ENCODE assay signal across 8 cellular contexts in genomic region chr2:191677091-191677645, GRCh38. TPM values are rescaled to one million over a fixed set of nuclear protein-coding genes. Genes with fewer than 3 reads are reported as not detected.
DNase-seq lines count a peak whose midpoint lies in the region; ATAC-seq and TF ChIP-seq lines count a peak whose summit lies in the region.

No MANE protein-coding gene starts in this region.

- CTCF ChIA-PET in Caco-2 (lab: Charles Lee) = interaction anchor here (0.8 to 1.4 kb wide), 9 partner anchors 10 to 125 kb away, joined by 3 to 16 read pairs (median 4); no protein-coding TSS in a partner anchor
- CTCF ChIA-PET in T-cell (lab: Charles Lee) = interaction anchor here (0.6 to 2.8 kb wide), 10 partner anchors 14 to 1244 kb away, joined by 3 to 18 read pairs (median 4); no protein-coding TSS in a partner anchor

- POLR2A ChIA-PET in Caco-2 (lab: Charles Lee) = interaction anchor here (0.6 to 3.2 kb wide), 29 partner anchors 8 to 522 kb away, joined by 3 to 74 read pairs (median 6); no protein-coding TSS in a partner anchor
- POLR2A ChIA-PET in T-cell (lab: Charles Lee) = interaction anchor here (0.6 to 3.3 kb wide), 34 partner anchors 9 to 1261 kb away, joined by 3 to 48 read pairs (median 5); partner anchors contain the start of gene STAT4 (in 1 of the 2)

- H3K9me3 Mint-ChIP-seq in Caco-2 (ENCODE audit: unreplicated experiment) (no peaks in the 10 kb centered on the region), T-cell (no peaks in the 10 kb centered on the region)
- H3K9me3 Mint-ChIP-seq in dendritic cell treated with granulocyte-macrophage colony-stimulating factor and Interleukin-4, amounts not matched to agents 40 ng/mL and 50 ng/mL, for 4 days = no peaks in the 10 kb centered on the region

- H3K9me3 ChIP-seq in Caco-2 = no peaks in the 10 kb centered on the region

- H3K27ac Mint-ChIP-seq in Caco-2 (ENCODE audit: unreplicated experiment) (peak overlapping the region; percentile 99), T-cell (peak overlapping the region; percentile 100)
- peak overlapping the region; percentile 100 for H3K27ac Mint-ChIP-seq in dendritic cell treated with granulocyte-macrophage colony-stimulating factor and Interleukin-4, amounts not matched to agents 40 ng/mL and 50 ng/mL, for 4 days

- H3K27me3 Mint-ChIP-seq in Caco-2 (ENCODE audit: insufficient read depth, unreplicated experiment) (no peaks in the 10 kb centered on the region), T-cell (no peaks in the 10 kb centered on the region)
- no peaks in the 10 kb centered on the region for H3K27me3 Mint-ChIP-seq in dendritic cell treated with granulocyte-macrophage colony-stimulating factor and Interleukin-4, amounts not matched to agents 40 ng/mL and 50 ng/mL, for 4 days

- H3K27me3 ChIP-seq in Caco-2 (replicated peaks; ENCODE audit: control insufficient read depth, insufficient read depth, low read length) = no peaks in the 10 kb centered on the region; the same call in 1 of the 2 replicates

- no peak for TF ChIP-seq POLR2A in lower leg skin (IDR thresholded peaks at IDR 0.05)

- TSS peak; percentile 95 for BruUV-seq in Caco-2 (replicated peaks; lab: Mats Ljungman, UMichigan)

- peak; percentile 17 for ATAC-seq in HG03571 (IDR thresholded peaks at IDR 0.05; ENCODE audit: unreplicated experiment)
- peak in 3 of 4 experiments; percentile 7 to 21 (median 17) for ATAC-seq in T-cell (replicated peaks in 1 of 4)

- peak overlapping the region; percentile 52 for H3K4me3 ChIP-seq in Caco-2 (ENCODE audit: low read depth, low read length)
- H3K4me3 ChIP-seq in lower leg skin (ENCODE audit: low read depth, poor library complexity, severe bottlenecking) = peak overlapping the region; percentile 67

- H3K36me3 ChIP-seq in Caco-2 (ENCODE audit: control insufficient read depth, insufficient read depth, low read length) = no peaks in the 10 kb centered on the region; the same call in 1 of the 2 replicates

- TF ChIP-seq CTCF in Caco-2 (IDR thresholded peaks at IDR 0.05; ENCODE audit: insufficient read depth in 1 of 2, low read depth in 1 of 2, low read length in 1 of 2, severe bottlenecking in 1 of 2, unreplicated experiment in 1 of 2) (no peak), GM20000 (IDR thresholded peaks at IDR 0.05; ENCODE audit: extremely low read depth, missing control alignments) (no peak), lower leg skin (IDR thresholded peaks at IDR 0.05) (no peak)

- H3K4me1 Mint-ChIP-seq in Caco-2 (ENCODE audit: low read depth, unreplicated experiment) (peaks cover 5% of the 10 kb centered on the region), T-cell (peaks cover 52 to 63% (median 59%) of the 10 kb centered on the region in 3 donors)
- peaks cover 22% of the 10 kb centered on the region for H3K4me1 Mint-ChIP-seq in dendritic cell treated with granulocyte-macrophage colony-stimulating factor and Interleukin-4, amounts not matched to agents 40 ng/mL and 50 ng/mL, for 4 days (ENCODE audit: low read depth)

- WGBS in lower leg skin, 2 donors = 11 to 12% methylated on average over 6 of the region's 6 CpGs

- peaks cover 23% of the 10 kb centered on the region for H3K4me1 ChIP-seq in Caco-2

- intact Hi-C loops in Caco-2 (cut with micrococcal nuclease; ENCODE audit: unreplicated experiment) (loop anchor here (1.0 kb wide), 2 partner anchors 54 to 95 kb away; no protein-coding TSS in a partner anchor), lower leg skin (cut with DNase I; ENCODE audit: low total_unique reads) (loop anchor here (10.0 kb wide), 1 partner anchor 652 kb away; no protein-coding TSS in a partner anchor)
- intact Hi-C loops in dendritic cell treated with granulocyte-macrophage colony-stimulating factor and Interleukin-4, amounts not matched to agents 40 ng/mL and 50 ng/mL, for 4 days (cut with micrococcal nuclease) = loop anchor here (1.0 to 10.0 kb wide), 3 partner anchors 26 to 652 kb away; no protein-coding TSS in a partner anchor

- peak; percentile 51 to 58 for DNase-seq in Caco-2
- peak; percentile 55 for DNase-seq in GM20000 (ENCODE audit: low spot score)
- DNase-seq in T-cell = peak in 23 of 34 experiments; percentile 11 to 50 (median 26)
- DNase-seq in lower leg skin (ENCODE audit: low spot score in 2 of 2) = peak in 1 of 2 donors; percentile 41
- peak; percentile 10 to 29 for DNase-seq in stimulated activated CD8-positive, alpha-beta memory T cell treated with anti-CD3 and anti-CD28 coated beads, Interleukin-7, amount 100 ng/mL, for 4 hours (ENCODE audit: low read depth in 2 of 2)
- no peak for DNase-seq in cortex of kidney (lab: John Stamatoyannopoulos, UW)

- H3K4me3 Mint-ChIP-seq in Caco-2 (ENCODE audit: unreplicated experiment) (peak overlapping the region; percentile 99), T-cell (peak overlapping the region; percentile 97 to 99 (median 98))
- peak overlapping the region; percentile 95 for H3K4me3 Mint-ChIP-seq in dendritic cell treated with granulocyte-macrophage colony-stimulating factor and Interleukin-4, amounts not matched to agents 40 ng/mL and 50 ng/mL, for 4 days

- H3K36me3 Mint-ChIP-seq in Caco-2 (ENCODE audit: insufficient read depth, unreplicated experiment) = peaks cover 47% of the 10 kb centered on the region
- H3K36me3 Mint-ChIP-seq in T-cell = peaks cover 7% of the 10 kb centered on the region
- H3K36me3 Mint-ChIP-seq in dendritic cell treated with granulocyte-macrophage colony-stimulating factor and Interleukin-4, amounts not matched to agents 40 ng/mL and 50 ng/mL, for 4 days (ENCODE audit: low read depth) = peaks cover 32% of the 10 kb centered on the region

RNA-seq across cellular contexts. Expression of gene NABP1, which starts 0.8 kb away (rescaled TPM):
- total RNA-seq in Caco-2 (2022) = 89.8 and 91.4 TPM in 2 replicates
- 10 to 100 TPM; 39.0 to 67.6 (median 51.3) TPM for total RNA-seq in T-cell
- 10 to 100 TPM in 1 of 4 donors, 1 to 10 TPM in 3; 6.2 to 38.0 (median 9.5) TPM for total RNA-seq in lower leg skin
